ENCODE assay signal across 16 cellular contexts in genomic region chr13:20559659-20560356, GRCh38.
"Had no signal": no experiment of that assay in that cellular context is flagged by ENCODE, and none has a peak within 500 bp of the region (broad histone marks: within the 10 kb centered on the region; RNA-seq: fewer than 3 reads in every experiment).

No MANE protein-coding gene starts in this region.

- H3K27ac ChIP-seq: body of pancreas, parathyroid adenoma, right atrium auricular region, SJSA1, VCaP had no signal

- H3K79me2 ChIP-seq: parathyroid adenoma had no signal

- H3K27me3 ChIP-seq: body of pancreas, right atrium auricular region, SJSA1 had no signal

- H3K27me3 Mint-ChIP-seq: memory B cell; stimulated activated naive B cell treated with anti-CD40 and anti-IgM and Interleukin-4, amounts not matched to agents 10 μg/mL and 1 μg/mL and 100 μg/mL, for 72 hours had no signal

- DNase-seq: activated CD4-positive, alpha-beta T cell treated with anti-CD3 and anti-CD28 coated beads for 4 hours; activated naive CD4-positive, alpha-beta T cell treated with anti-CD3 and anti-CD28 coated beads, Interleukin-2, amount 50 U/mL, for 16 hours; activated T-cell treated with anti-CD3 and anti-CD28 coated beads for 4 hours; amniotic stem cell; body of pancreas; endodermal cell; stimulated activated naive B cell treated with anti-CD40 and anti-IgM and Interleukin-4, amounts not matched to agents 10 μg/mL and 1 μg/mL and 100 μg/mL, for 72 hours; SW 1271; T-helper 9 cell had no signal

- H3K4me1 ChIP-seq: body of pancreas, parathyroid adenoma, right atrium auricular region, SJSA1 had no signal

- H3K4me1 Mint-ChIP-seq: endodermal cell; memory B cell; stimulated activated naive B cell treated with anti-CD40 and anti-IgM and Interleukin-4, amounts not matched to agents 10 μg/mL and 1 μg/mL and 100 μg/mL, for 72 hours had no signal

- H3K27ac Mint-ChIP-seq: activated T-helper 2 cell treated with anti-CD3 and anti-CD28 coated beads, Interferon-gamma antibody, Interleukin-2, Interleukin-4, amounts not matched to agents 10 μg/mL and 5 μg/mL and 100 μg/mL, durations not matched to agents 14 hours and 24 hours and 36 hours; dendritic cell treated with granulocyte-macrophage colony-stimulating factor and Interleukin-4, amounts not matched to agents 40 ng/mL and 50 ng/mL, for 4 days; endodermal cell; memory B cell; stimulated activated naive B cell treated with anti-CD40 and anti-IgM and Interleukin-4, amounts not matched to agents 10 μg/mL and 1 μg/mL and 100 μg/mL, for 72 hours had no signal

- H2AFZ ChIP-seq: parathyroid adenoma had no signal

- H3K4me3 ChIP-seq: body of pancreas, right atrium auricular region, SJSA1 had no signal

- H3K9ac ChIP-seq: parathyroid adenoma had no signal

- H3K36me3 ChIP-seq: right atrium auricular region, SJSA1 had no signal

- H3K9me3 ChIP-seq: body of pancreas, right atrium auricular region had no signal

- H3K4me3 Mint-ChIP-seq: dendritic cell treated with granulocyte-macrophage colony-stimulating factor and Interleukin-4, amounts not matched to agents 40 ng/mL and 50 ng/mL, for 4 days; endodermal cell; memory B cell; stimulated activated naive B cell treated with anti-CD40 and anti-IgM and Interleukin-4, amounts not matched to agents 10 μg/mL and 1 μg/mL and 100 μg/mL, for 72 hours had no signal

- H3K9me3 Mint-ChIP-seq: memory B cell had no signal

- ATAC-seq: body of pancreas; stimulated activated naive B cell treated with anti-CD40 and anti-IgM and Interleukin-4, amounts not matched to agents 10 μg/mL and 1 μg/mL and 100 μg/mL, for 72 hours had no signal

- H3K36me3 Mint-ChIP-seq: memory B cell had no signal
